In the genomic region with DNA sequence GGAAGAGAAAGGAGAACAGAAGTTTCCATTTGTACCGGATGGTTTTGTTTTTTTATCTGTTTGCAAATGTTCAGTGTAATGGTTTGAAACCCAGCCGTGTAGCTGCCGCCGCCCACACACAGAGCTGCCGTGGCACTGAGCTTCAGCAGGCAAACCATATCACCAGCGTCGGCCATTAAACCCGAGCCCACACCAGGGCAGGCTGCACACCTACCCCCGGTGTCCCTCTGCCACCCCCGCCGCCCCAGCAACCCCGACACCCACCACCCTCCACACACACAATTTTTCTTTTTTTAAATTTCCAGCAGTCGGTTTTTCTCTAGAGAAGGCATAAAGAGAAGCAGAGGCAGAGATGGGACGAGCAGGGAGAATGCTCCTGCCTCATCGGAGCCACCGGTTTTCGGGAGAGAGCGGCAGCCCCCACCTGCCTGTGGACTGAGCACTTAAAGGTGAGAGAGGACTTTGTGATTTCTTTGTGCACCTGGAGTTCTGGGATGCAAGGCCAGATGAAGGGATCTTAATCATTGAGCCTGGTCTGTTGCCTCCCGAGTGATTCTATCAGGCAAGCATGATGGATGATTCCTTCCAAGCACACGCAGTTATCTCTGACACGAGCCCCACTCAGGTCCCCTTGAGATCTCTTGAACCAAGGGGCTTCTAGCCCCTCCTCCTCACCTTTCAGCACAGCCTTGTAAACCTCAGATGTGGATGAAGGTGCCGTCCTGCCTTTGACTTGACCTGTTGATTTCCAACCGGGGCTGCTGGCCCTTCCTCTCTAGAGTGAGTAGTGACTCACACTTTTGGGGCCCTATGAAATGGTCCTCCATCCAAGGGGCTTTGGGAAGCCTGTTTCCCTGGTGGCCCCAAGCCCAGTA, we compare ENCODE assay signal across 11 cellular contexts. TPM values are rescaled to one million over a fixed set of nuclear protein-coding genes. Genes with fewer than 3 reads are reported as not detected.
DNase-seq lines count a peak whose midpoint lies in the region; ATAC-seq and TF ChIP-seq lines count a peak whose summit lies in the region.
"Had no signal": no experiment of that assay in that cellular context is flagged by ENCODE, and none has a peak within 500 bp of the region (broad histone marks: within the 10 kb centered on the region; RNA-seq: fewer than 3 reads in every experiment).

No MANE protein-coding gene starts in this region.

- ATAC-seq in activated B cell treated with CpG ODN at 0.5 μM for 24 hours (ENCODE audit: low read depth) (peak; percentile 36), HG02870 (IDR thresholded peaks at IDR 0.05; ENCODE audit: unreplicated experiment) (no peak), left colon (no peak)
- peak; percentile 60 for ATAC-seq in naive thymus-derived CD4-positive, alpha-beta T cell

- no peaks in the 10 kb centered on the region for H3K27me3 ChIP-seq in naive thymus-derived CD4-positive, alpha-beta T cell (ENCODE audit: control insufficient read depth in 2 of 2, insufficient read depth in 2 of 2, low read length in 2 of 2)

- CTCF ChIA-PET in activated B cell treated with CpG ODN at 0.5 μM for 24 hours (lab: Charles Lee) = no interaction called here
- CTCF ChIA-PET in activated naive CD4-positive, alpha-beta T cell treated with anti-CD3 and anti-CD28 coated beads, Interleukin-2, amount 10 ng/mL, durations not matched to agents 7 days and 5 days (lab: Charles Lee) = interaction anchor here (0.6 to 4.1 kb wide), 6 partner anchors 18 to 58 kb away, joined by 3 to 17 read pairs (median 4); no protein-coding TSS in a partner anchor
- CTCF ChIA-PET in naive thymus-derived CD4-positive, alpha-beta T cell (lab: Charles Lee) = interaction anchor here (0.9 to 2.5 kb wide), 5 partner anchors 13 to 909 kb away, joined by 4 to 26 read pairs (median 10); no protein-coding TSS in a partner anchor

- peaks cover 54 to 58% of the 10 kb centered on the region in 2 donors for H3K4me1 ChIP-seq in naive thymus-derived CD4-positive, alpha-beta T cell (ENCODE audit: control insufficient read depth in 2 of 2, insufficient read depth in 2 of 2, low read length in 2 of 2)

- no peaks in the 10 kb centered on the region for H3K27me3 Mint-ChIP-seq in activated B cell treated with CpG ODN at 0.5 μM for 24 hours
- H3K27me3 Mint-ChIP-seq in activated naive CD4-positive, alpha-beta T cell treated with anti-CD3 and anti-CD28 coated beads, Interleukin-2, amount 10 ng/mL, durations not matched to agents 7 days and 5 days = no peaks in the 10 kb centered on the region
- H3K27me3 Mint-ChIP-seq in naive thymus-derived CD4-positive, alpha-beta T cell = peaks cover 0 to 2% (median 0%) of the 10 kb centered on the region in 5 donors
- no peaks in the 10 kb centered on the region for H3K27me3 Mint-ChIP-seq in stimulated activated naive CD8-positive, alpha-beta T cell treated with anti-CD3 and anti-CD28 coated beads, Interleukin-15, Interleukin-2, amounts not matched to agents 100 ng/mL and 50 ng/mL, for 24 hours

- H3K36me3 ChIP-seq in naive thymus-derived CD4-positive, alpha-beta T cell (ENCODE audit: control insufficient read depth in 2 of 3, insufficient read depth in 3 of 3, low read length in 3 of 3) = no peaks in the 10 kb centered on the region

- intact Hi-C loops in activated B cell treated with CpG ODN at 0.5 μM for 24 hours (cut with micrococcal nuclease) (no loop called here), left colon (cut with DNase I, micrococcal nuclease) (no loop called here)
- intact Hi-C loops in naive thymus-derived CD4-positive, alpha-beta T cell (cut with micrococcal nuclease) = loop anchor here (1.0 to 5.0 kb wide), 7 partner anchors 23 to 76 kb away; no protein-coding TSS in a partner anchor

- TF ChIP-seq CTCF in activated B cell treated with CpG ODN at 0.5 μM for 24 hours (IDR thresholded peaks at IDR 0.05) = no peak

- peak overlapping the region; percentile 60 for H3K4me3 ChIP-seq in naive thymus-derived CD4-positive, alpha-beta T cell (ENCODE audit: low read length)

- POLR2A ChIA-PET in activated B cell treated with CpG ODN at 0.5 μM for 24 hours (lab: Charles Lee) = interaction anchor here (0.9 kb wide), 1 partner anchor 24 kb away, joined by 4 read pairs; no protein-coding TSS in a partner anchor
- POLR2A ChIA-PET in naive thymus-derived CD4-positive, alpha-beta T cell (lab: Charles Lee) = interaction anchor here (0.6 to 11.6 kb wide), 12 partner anchors 9 to 114 kb away, joined by 3 to 172 read pairs (median 6); partner anchors contain the start of genes ATP5F1E and ZNF831

- H3K9me3 ChIP-seq in naive thymus-derived CD4-positive, alpha-beta T cell (ENCODE audit: control insufficient read depth in 2 of 3, low read length in 3 of 3) = no peaks in the 10 kb centered on the region

- peaks cover 76% of the 10 kb centered on the region for H3K4me1 Mint-ChIP-seq in activated B cell treated with CpG ODN at 0.5 μM for 24 hours
- H3K4me1 Mint-ChIP-seq in activated naive CD4-positive, alpha-beta T cell treated with anti-CD3 and anti-CD28 coated beads, Interleukin-2, amount 10 ng/mL, durations not matched to agents 7 days and 5 days = peaks cover 66% of the 10 kb centered on the region
- peaks cover 28 to 78% (median 74%) of the 10 kb centered on the region in 7 donors for H3K4me1 Mint-ChIP-seq in naive thymus-derived CD4-positive, alpha-beta T cell
- peaks cover 78% of the 10 kb centered on the region for H3K4me1 Mint-ChIP-seq in stimulated activated naive CD8-positive, alpha-beta T cell treated with anti-CD3 and anti-CD28 coated beads, Interleukin-15, Interleukin-2, amounts not matched to agents 100 ng/mL and 50 ng/mL, for 24 hours (ENCODE audit: low read depth)

- peak overlapping the region; percentile 78 for H3K27ac Mint-ChIP-seq in activated B cell treated with CpG ODN at 0.5 μM for 24 hours
- peak overlapping the region; percentile 84 for H3K27ac Mint-ChIP-seq in activated naive CD4-positive, alpha-beta T cell treated with anti-CD3 and anti-CD28 coated beads, Interleukin-2, amount 10 ng/mL, durations not matched to agents 7 days and 5 days
- peak overlapping the region; percentile 86 to 100 (median 98) for H3K27ac Mint-ChIP-seq in naive thymus-derived CD4-positive, alpha-beta T cell
- H3K27ac Mint-ChIP-seq in stimulated activated naive CD8-positive, alpha-beta T cell treated with anti-CD3 and anti-CD28 coated beads, Interleukin-15, Interleukin-2, amounts not matched to agents 100 ng/mL and 50 ng/mL, for 24 hours = peak overlapping the region; percentile 97
- H3K27ac Mint-ChIP-seq: progenitor cell of endocrine pancreas had no signal

- H3K27ac ChIP-seq in naive thymus-derived CD4-positive, alpha-beta T cell (ENCODE audit: low read depth, low read length) = peak overlapping the region; percentile 92

- DNase-seq in activated B cell treated with CpG ODN at 0.5 μM for 24 hours (no peak), NCI-H69 (lab: John Stamatoyannopoulos, UW) (no peak), NCI-H774 (lab: John Stamatoyannopoulos, UW) (no peak), left colon (no peak)
- peak; percentile 62 for DNase-seq in activated naive CD4-positive, alpha-beta T cell treated with anti-CD3 and anti-CD28 coated beads, Interleukin-2, amount 10 ng/mL, durations not matched to agents 7 days and 5 days
- DNase-seq in naive thymus-derived CD4-positive, alpha-beta T cell = peak in 7 of 9 donors; percentile 56 to 73 (median 66)
- DNase-seq: NCI-H2227 treated with DMSO at 0.1 percent for 48 hours had no signal

- H3K36me3 Mint-ChIP-seq in activated B cell treated with CpG ODN at 0.5 μM for 24 hours (ENCODE audit: low read depth) = peaks cover 2% of the 10 kb centered on the region
- peaks cover 4% of the 10 kb centered on the region for H3K36me3 Mint-ChIP-seq in activated naive CD4-positive, alpha-beta T cell treated with anti-CD3 and anti-CD28 coated beads, Interleukin-2, amount 10 ng/mL, durations not matched to agents 7 days and 5 days
- H3K36me3 Mint-ChIP-seq in naive thymus-derived CD4-positive, alpha-beta T cell = peaks cover 0 to 17% (median 9%) of the 10 kb centered on the region in 5 donors
- H3K36me3 Mint-ChIP-seq in stimulated activated naive CD8-positive, alpha-beta T cell treated with anti-CD3 and anti-CD28 coated beads, Interleukin-15, Interleukin-2, amounts not matched to agents 100 ng/mL and 50 ng/mL, for 24 hours (ENCODE audit: low read depth) = peaks cover 17% of the 10 kb centered on the region

- peak overlapping the region; percentile 60 for H3K4me3 Mint-ChIP-seq in activated B cell treated with CpG ODN at 0.5 μM for 24 hours
- H3K4me3 Mint-ChIP-seq in activated naive CD4-positive, alpha-beta T cell treated with anti-CD3 and anti-CD28 coated beads, Interleukin-2, amount 10 ng/mL, durations not matched to agents 7 days and 5 days = peak overlapping the region; percentile 60
- H3K4me3 Mint-ChIP-seq in naive thymus-derived CD4-positive, alpha-beta T cell = peak overlapping the region; percentile 77 to 97 (median 91)
- peak overlapping the region; percentile 87 for H3K4me3 Mint-ChIP-seq in stimulated activated naive CD8-positive, alpha-beta T cell treated with anti-CD3 and anti-CD28 coated beads, Interleukin-15, Interleukin-2, amounts not matched to agents 100 ng/mL and 50 ng/mL, for 24 hours

- no peaks in the 10 kb centered on the region for H3K9me3 Mint-ChIP-seq in activated B cell treated with CpG ODN at 0.5 μM for 24 hours
- H3K9me3 Mint-ChIP-seq in activated naive CD4-positive, alpha-beta T cell treated with anti-CD3 and anti-CD28 coated beads, Interleukin-2, amount 10 ng/mL, durations not matched to agents 7 days and 5 days = no peaks in the 10 kb centered on the region
- H3K9me3 Mint-ChIP-seq in naive thymus-derived CD4-positive, alpha-beta T cell = peaks cover 0 to 15% (median 2%) of the 10 kb centered on the region in 11 donors
- peaks cover 3% of the 10 kb centered on the region for H3K9me3 Mint-ChIP-seq in stimulated activated naive CD8-positive, alpha-beta T cell treated with anti-CD3 and anti-CD28 coated beads, Interleukin-15, Interleukin-2, amounts not matched to agents 100 ng/mL and 50 ng/mL, for 24 hours

RNA-seq across cellular contexts. Expression of gene ZNF831, which starts 17.5 kb away (rescaled TPM):
- total RNA-seq in activated B cell treated with CpG ODN at 0.5 μM for 24 hours (3.2 and 4.0 TPM in 2 replicates), left colon (under 1 TPM; 0.15 to 0.61 TPM)
- total RNA-seq in naive thymus-derived CD4-positive, alpha-beta T cell = 10 to 100 TPM in 4 of 5 experiments, 1 to 10 TPM in 1; 8.5 to 37.8 (median 35.5) TPM
- polyA plus RNA-seq in naive thymus-derived CD4-positive, alpha-beta T cell = 1 to 10 TPM; 5.6 to 7.8 TPM
- total RNA-seq: Daoy, progenitor cell of endocrine pancreas had no signal

Comparison
In these comparisons a context has a peak if more than half of its experiments do, and no peak if none do; other contexts are left out.
1. ATAC-seq: peak in activated B cell treated with CpG ODN at 0.5 μM for 24 hours (single experiment) and naive thymus-derived CD4-positive, alpha-beta T cell (single experiment); none in HG02870 (single experiment) and left colon (single experiment).
2. DNase-seq: peak in activated naive CD4-positive, alpha-beta T cell treated with anti-CD3 and anti-CD28 coated beads, Interleukin-2, amount 10 ng/mL, durations not matched to agents 7 days and 5 days (single experiment) and naive thymus-derived CD4-positive, alpha-beta T cell (7 of 9); none in activated B cell treated with CpG ODN at 0.5 μM for 24 hours (single experiment), NCI-H69 (single experiment), NCI-H774 (single experiment) and left colon (0 of 2).
3. intact Hi-C loops: an anchor here in naive thymus-derived CD4-positive, alpha-beta T cell (1.0 to 5.0 kb wide); none called in activated B cell treated with CpG ODN at 0.5 μM for 24 hours and left colon.
4. Peak in every context shown above with its lines, with median percentiles within 50 percentile points of each other: H3K27ac Mint-ChIP-seq and H3K4me3 Mint-ChIP-seq.